8 cellular contexts compared by ENCODE assay signal in genomic region chr7:141012044-141012685, GRCh38. TPM values are rescaled to one million over a fixed set of nuclear protein-coding genes. Genes with fewer than 3 reads are reported as not detected.
DNase-seq lines count a peak whose midpoint lies in the region; ATAC-seq and TF ChIP-seq lines count a peak whose summit lies in the region.

No MANE protein-coding gene starts in this region.

- no peaks in the 10 kb centered on the region for H3K27me3 ChIP-seq in NT2/D1 (ENCODE audit: insufficient read depth, insufficient read length)

- peak overlapping the region; percentile 41 for H3K27ac ChIP-seq in epithelial cell of prostate

- H3K4me1 ChIP-seq in NT2/D1 (ENCODE audit: insufficient read depth, insufficient read length), result no peaks in the 10 kb centered on the region

- peaks cover 3% of the 10 kb centered on the region for H3K36me3 Mint-ChIP-seq in neural crest cell (ENCODE audit: low read depth)

- TF ChIP-seq CTCF in AG04449 (IDR thresholded peaks at IDR 0.05; ENCODE audit: insufficient read depth, low read length, missing control alignments) (peak; percentile 58), neural crest cell (conservative IDR thresholded peaks at IDR 0.05) (peak; percentile 71)

- H3K4me3 Mint-ChIP-seq in neural crest cell, result peak overlapping the region; percentile 82

- H3K4me1 Mint-ChIP-seq in neural crest cell, result peaks cover 27% of the 10 kb centered on the region

- ATAC-seq in GM18502 (IDR thresholded peaks at IDR 0.05; ENCODE audit: poor library complexity, unreplicated experiment) (peak; percentile 25), HG03571 (IDR thresholded peaks at IDR 0.05; ENCODE audit: unreplicated experiment) (peak; percentile 39)

- DNase-seq in AG04449 (ENCODE audit: low read depth, low spot score), result no peak
- DNase-seq in NT2/D1 (ENCODE audit: low read depth, low spot score), result peak; percentile 54
- peak; percentile 75 for DNase-seq in activated CD8-positive, alpha-beta memory T cell treated with anti-CD3 and anti-CD28 coated beads, Interleukin-2, amount 50 U/mL, for 4 hours
- no peak for DNase-seq in epithelial cell of prostate (ENCODE audit: low read depth, low spot score)
- DNase-seq in neural crest cell (ENCODE audit: low read depth, low spot score), result peak; percentile 59
- peak; percentile 84 for DNase-seq in superior temporal gyrus (ENCODE audit: extremely low spot score)

- H3K9me3 Mint-ChIP-seq in neural crest cell, result peaks cover 6% of the 10 kb centered on the region

- no peaks in the 10 kb centered on the region for H3K9me3 ChIP-seq in NT2/D1 (ENCODE audit: insufficient read depth, low read length)

- H3K36me3 ChIP-seq in NT2/D1 (ENCODE audit: insufficient read depth, insufficient read length, low read length), result peaks cover 29% of the 10 kb centered on the region

- CTCF ChIA-PET in AG04449 (lab: Yijun Ruan, JAX), result interaction anchor here (0.6 to 5.6 kb wide), 16 partner anchors 12 to 536 kb away, joined by 3 to 124 read pairs (median 5); partner anchors contain the start of gene ADCK2

- H3K27ac Mint-ChIP-seq in neural crest cell (ENCODE audit: unreplicated experiment), result no peak overlapping the region

- no peak overlapping the region for H3K4me3 ChIP-seq in AG04449 (ENCODE audit: low read depth, low read length)
- no peak overlapping the region for H3K4me3 ChIP-seq in NT2/D1 (ENCODE audit: insufficient read length, low read depth)

- H3K9ac ChIP-seq in NT2/D1 (ENCODE audit: insufficient read length, low read depth), result peak overlapping the region; percentile 4

- POLR2A ChIA-PET in AG04449 (lab: Yijun Ruan, JAX), result no interaction called here

- peaks cover 9% of the 10 kb centered on the region for H3K27me3 Mint-ChIP-seq in neural crest cell (ENCODE audit: low read depth)

RNA-seq across cellular contexts. Expression of gene MRPS33, which starts 2.6 kb away (rescaled TPM):
- total RNA-seq in neural crest cell, result 48.6 and 50.8 TPM in 2 replicates

Comparison
In these comparisons a context has a peak if more than half of its experiments do, and no peak if none do; other contexts are left out.
1. DNase-seq: peak in NT2/D1 (single experiment), activated CD8-positive, alpha-beta memory T cell treated with anti-CD3 and anti-CD28 coated beads, Interleukin-2, amount 50 U/mL, for 4 hours (single experiment), neural crest cell (single experiment) and superior temporal gyrus (single experiment); none in AG04449 (single experiment) and epithelial cell of prostate (single experiment).